Comparison of ENCODE assay signal across 9 cellular contexts in the genomic region with DNA sequence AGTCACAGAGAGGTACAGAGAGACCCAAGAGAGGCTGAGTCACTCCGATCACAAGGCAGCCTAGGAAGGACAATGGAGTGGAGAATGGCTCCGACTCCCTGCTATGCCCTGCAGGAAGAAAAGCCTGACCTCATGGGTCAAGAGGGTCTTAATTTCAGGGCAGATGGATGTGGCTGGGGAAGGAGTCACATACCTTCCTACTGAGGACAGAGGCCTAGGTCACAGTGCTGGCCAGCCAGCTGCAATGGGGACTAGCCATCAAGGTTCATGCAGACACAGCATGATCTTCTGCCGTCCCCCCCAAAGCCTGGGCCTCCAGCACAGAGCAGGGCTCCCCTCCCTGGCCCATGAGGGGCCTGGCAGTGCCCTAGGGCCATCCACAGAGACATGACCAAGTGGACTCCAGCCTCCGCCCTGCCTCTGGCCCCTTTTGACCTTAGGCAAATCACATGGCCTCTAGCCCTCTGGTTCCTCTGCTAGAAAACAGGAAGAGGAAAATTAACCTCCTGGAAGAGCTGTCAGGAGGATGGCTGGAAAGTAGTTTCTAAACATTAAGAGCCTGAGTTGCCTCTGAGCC. TPM values are rescaled to one million over a fixed set of nuclear protein-coding genes. Genes with fewer than 3 reads are reported as not detected.
DNase-seq lines count a peak whose midpoint lies in the region; TF ChIP-seq lines count a peak whose summit lies in the region.
"Had no signal": no experiment of that assay in that cellular context is flagged by ENCODE, and none has a peak within 500 bp of the region (broad histone marks: within the 10 kb centered on the region; RNA-seq: fewer than 3 reads in every experiment).

No MANE protein-coding gene starts in this region.

- H3F3A ChIP-seq in Loucy (ENCODE audit: low read depth) = no peaks in the 10 kb centered on the region

- H3K27ac ChIP-seq in AG04450 (ENCODE audit: low read depth, low read length) (peak overlapping the region; percentile 52), muscle layer of duodenum (ENCODE audit: low read length) (peak overlapping the region; percentile 92)

- H3K9me2 ChIP-seq in Loucy (replicated peaks; ENCODE audit: low read depth, low read length) = no peaks in the 10 kb centered on the region

- peaks cover 83% of the 10 kb centered on the region for H3K79me2 ChIP-seq in Loucy (ENCODE audit: insufficient read depth, low read length)

- no peaks in the 10 kb centered on the region for H3K27me3 Mint-ChIP-seq in dendritic cell treated with granulocyte-macrophage colony-stimulating factor and Interleukin-4, amounts not matched to agents 40 ng/mL and 50 ng/mL, for 4 days

- POLR2A ChIA-PET in AG04450 (lab: Yijun Ruan, JAX) = interaction anchor here (1.1 kb wide), 1 partner anchor 9 kb away, joined by 3 read pairs; no protein-coding TSS in a partner anchor

- H3K9me3 Mint-ChIP-seq in dendritic cell treated with granulocyte-macrophage colony-stimulating factor and Interleukin-4, amounts not matched to agents 40 ng/mL and 50 ng/mL, for 4 days = no peaks in the 10 kb centered on the region
- H3K9me3 Mint-ChIP-seq: activated B cell treated with CpG ODN at 0.5 μM for 24 hours had no signal

- DNase-seq in AG04450 (ENCODE audit: low read depth, low spot score) = no peak
- no peak for DNase-seq in NCI-H128 (lab: John Stamatoyannopoulos, UW; ENCODE audit: unreplicated experiment)
- DNase-seq in COLO829 (ENCODE audit: low spot score) = no peak
- no peak for DNase-seq in AG20443 (ENCODE audit: low spot score)
- no peak for DNase-seq in OCI-M2 (lab: John Stamatoyannopoulos, UW; ENCODE audit: unreplicated experiment)
- DNase-seq: activated B cell treated with CpG ODN at 0.5 μM for 24 hours had no signal

- H3K4me3 ChIP-seq in AG04450 (ENCODE audit: low read depth, low read length) (peak overlapping the region; percentile 87), Loucy (ENCODE audit: low read length, poor library complexity, severe bottlenecking) (peak overlapping the region; percentile 89), muscle layer of duodenum (ENCODE audit: low read depth in 1 of 2, low read length in 2 of 2) (peak overlapping the region; percentile 87 to 90)

- no peaks in the 10 kb centered on the region for H3K27me3 ChIP-seq in AG04450 (ENCODE audit: control insufficient read depth, insufficient read depth, low read length)
- no peaks in the 10 kb centered on the region for H3K27me3 ChIP-seq in Loucy (ENCODE audit: insufficient read depth, low read length, poor library complexity, severe bottlenecking)
- H3K27me3 ChIP-seq in muscle layer of duodenum (ENCODE audit: low read depth, low read length) = no peaks in the 10 kb centered on the region

- peak overlapping the region; percentile 97 for H3K4me2 ChIP-seq in Loucy (ENCODE audit: low read depth, low read length, poor library complexity, severe bottlenecking)

- H3K36me3 Mint-ChIP-seq in dendritic cell treated with granulocyte-macrophage colony-stimulating factor and Interleukin-4, amounts not matched to agents 40 ng/mL and 50 ng/mL, for 4 days (ENCODE audit: low read depth) = peaks cover 74% of the 10 kb centered on the region

- no peak overlapping the region for H2AFZ ChIP-seq in Loucy (ENCODE audit: low read length)

- CTCF ChIA-PET in AG04450 (lab: Charles Lee) = interaction anchor here (0.6 to 2.3 kb wide), 11 partner anchors 9 to 1651 kb away, joined by 3 to 10 read pairs (median 5); no protein-coding TSS in a partner anchor

- TF ChIP-seq CTCF in AG04450 (IDR thresholded peaks at IDR 0.05; ENCODE audit: low read depth, low read length) (no peak), Loucy (conservative IDR thresholded peaks at IDR 0.05; ENCODE audit: low read length) (no peak)

- H3K4me3 Mint-ChIP-seq in dendritic cell treated with granulocyte-macrophage colony-stimulating factor and Interleukin-4, amounts not matched to agents 40 ng/mL and 50 ng/mL, for 4 days = peak overlapping the region; percentile 94

- H3K9me3 ChIP-seq in AG04450 (ENCODE audit: control insufficient read depth, insufficient read depth, low read length) (no peaks in the 10 kb centered on the region), Loucy (ENCODE audit: insufficient read depth, low read depth, low read length) (no peaks in the 10 kb centered on the region), muscle layer of duodenum (ENCODE audit: control insufficient read depth in 1 of 2, low read length in 2 of 2) (no peaks in the 10 kb centered on the region)

- H3K4me1 Mint-ChIP-seq in dendritic cell treated with granulocyte-macrophage colony-stimulating factor and Interleukin-4, amounts not matched to agents 40 ng/mL and 50 ng/mL, for 4 days (ENCODE audit: low read depth) = peaks cover 80% of the 10 kb centered on the region

- peaks cover 47% of the 10 kb centered on the region for H4K20me1 ChIP-seq in Loucy (ENCODE audit: insufficient read depth, low read length, poor library complexity, severe bottlenecking)

- intact Hi-C loops in dendritic cell treated with granulocyte-macrophage colony-stimulating factor and Interleukin-4, amounts not matched to agents 40 ng/mL and 50 ng/mL, for 4 days (cut with micrococcal nuclease) = loop anchor here (2.0 to 10.0 kb wide), 2 partner anchors 13 to 65 kb away; no protein-coding TSS in a partner anchor

- peak overlapping the region; percentile 93 for H3K9ac ChIP-seq in Loucy (ENCODE audit: low read depth, low read length, poor library complexity, severe bottlenecking)

- H3K27ac Mint-ChIP-seq in dendritic cell treated with granulocyte-macrophage colony-stimulating factor and Interleukin-4, amounts not matched to agents 40 ng/mL and 50 ng/mL, for 4 days = peak overlapping the region; percentile 87
- H3K27ac Mint-ChIP-seq: activated B cell treated with CpG ODN at 0.5 μM for 24 hours had no signal

- H3K4me1 ChIP-seq in Loucy (ENCODE audit: insufficient read depth, low read length, poor library complexity, severe bottlenecking) (peaks cover 71% of the 10 kb centered on the region), muscle layer of duodenum (ENCODE audit: control insufficient read depth in 1 of 2, insufficient read depth in 2 of 2, low read length in 2 of 2) (peaks cover 47 to 66% of the 10 kb centered on the region in 2 donors)

- no peaks in the 10 kb centered on the region for H3K36me3 ChIP-seq in Loucy (ENCODE audit: insufficient read depth, low read length)
- no peaks in the 10 kb centered on the region for H3K36me3 ChIP-seq in muscle layer of duodenum (ENCODE audit: control insufficient read depth in 1 of 2, insufficient read depth in 2 of 2, low read length in 2 of 2)

RNA-seq across cellular contexts. Expression of gene ARRB1, which starts 1.8 kb away (rescaled TPM):
- polyA plus RNA-seq in AG04450 (2011; rRNA removed) = 36.9 and 43.8 TPM in 2 replicates
- polyA minus RNA-seq in AG04450 (2011; rRNA and poly(A)+ RNA removed) = 91.5 and 108 TPM in 2 replicates

RNA-seq across cellular contexts. Expression of gene RPS3, which starts 49.7 kb away (rescaled TPM):
- polyA plus RNA-seq in AG04450 (2011; rRNA removed) = 2,915 and 3,250 TPM in 2 replicates
- 1,083 and 1,197 TPM in 2 replicates for polyA minus RNA-seq in AG04450 (2011; rRNA and poly(A)+ RNA removed)
